ENCODE assay signal across 15 cellular contexts in the genomic region with DNA sequence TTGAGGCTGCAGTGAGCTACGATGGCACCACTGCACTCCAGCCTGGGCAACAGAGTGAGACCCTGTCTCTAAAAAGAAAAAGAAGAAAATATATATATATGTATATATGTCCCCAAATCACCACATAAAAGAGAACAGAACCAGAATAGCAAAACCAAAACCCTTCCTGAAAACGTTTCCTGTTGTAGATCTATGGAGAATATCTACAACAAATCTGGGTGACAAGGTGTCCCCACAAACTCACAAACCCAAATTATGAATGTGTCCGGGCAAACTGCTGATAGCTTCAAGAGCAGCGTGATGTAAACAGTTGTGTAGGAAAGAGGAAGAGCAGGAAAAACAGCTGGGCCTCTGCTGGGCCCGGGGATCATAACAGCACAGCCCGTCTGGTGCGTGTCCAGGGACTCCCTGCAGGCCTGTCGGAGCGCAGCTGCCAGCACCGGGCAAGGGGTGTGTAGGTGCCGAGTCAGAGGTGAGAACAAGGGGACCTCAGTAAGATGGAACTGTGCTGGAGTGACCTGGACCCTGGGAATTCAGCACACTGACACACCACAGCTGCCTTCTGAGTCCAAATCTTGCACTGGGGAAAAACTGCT. TPM values are rescaled to one million over a fixed set of nuclear protein-coding genes. Genes with fewer than 3 reads are reported as not detected.
"Had no signal": no experiment of that assay in that cellular context is flagged by ENCODE, and none has a peak within 500 bp of the region (broad histone marks: within the 10 kb centered on the region; RNA-seq: fewer than 3 reads in every experiment).

No MANE protein-coding gene starts in this region.

- H3K36me3 ChIP-seq: brain microvascular endothelial cell, suprapubic skin, upper lobe of left lung had no signal

- H3K27ac ChIP-seq: brain microvascular endothelial cell, SK-N-MC, suprapubic skin, upper lobe of left lung had no signal

- DNase-seq: activated CD4-positive, alpha-beta T cell treated with anti-CD3 and anti-CD28 coated beads, Interleukin-2, amount 10 ng/mL, durations not matched to agents 24 days and 14 days; activated naive CD4-positive, alpha-beta T cell treated with anti-CD3 and anti-CD28 coated beads, Interleukin-2, amount 50 U/mL, for 16 hours; brain microvascular endothelial cell; dermis blood vessel endothelial cell; hypothalamus; left cardiac atrium; T-cell had no signal

- H3K36me3 Mint-ChIP-seq: T-cell, WTC11 had no signal

- H3K9me3 Mint-ChIP-seq: activated CD4-positive, alpha-beta T cell treated with anti-CD3 and anti-CD28 coated beads, Interleukin-2, amount 10 ng/mL, durations not matched to agents 24 days and 14 days; T-cell; WTC11 had no signal

- H3K9me3 ChIP-seq: suprapubic skin, upper lobe of left lung had no signal

- ATAC-seq: left cardiac atrium, sciatic nerve, WTC11 had no signal

- H3K4me3 ChIP-seq: SK-N-MC, suprapubic skin, upper lobe of left lung had no signal

- H3K4me1 Mint-ChIP-seq: WTC11 had no signal

- H3K4me3 Mint-ChIP-seq: activated CD4-positive, alpha-beta T cell treated with anti-CD3 and anti-CD28 coated beads, Interleukin-2, amount 10 ng/mL, durations not matched to agents 24 days and 14 days; WTC11 had no signal

- H3K4me1 ChIP-seq: suprapubic skin, upper lobe of left lung had no signal

- H3K27me3 ChIP-seq: brain microvascular endothelial cell, upper lobe of left lung had no signal

- H3K27ac Mint-ChIP-seq: activated CD4-positive, alpha-beta T cell treated with anti-CD3 and anti-CD28 coated beads, Interleukin-2, amount 10 ng/mL, durations not matched to agents 24 days and 14 days; T-cell; WTC11 had no signal

RNA-seq across cellular contexts. Expression of gene KCNH2, which starts 53.8 kb away (rescaled TPM):
- total RNA-seq: dermis blood vessel endothelial cell, glomerular endothelial cell, lung microvascular endothelial cell, osteoblast had no signal
